ENCODE assay signal across 1 cellular context in genomic region chr6:166106076-166106686, GRCh38.
A peak's percentile ranks its signal among the peaks of the same experiment; 100 is the strongest.
TF ChIP-seq lines count a peak whose summit lies in the region.

No MANE protein-coding gene starts in this region.

TF ChIP-seq in HepG2, 621 proteins besides CTCF, POLR2A, EP300 and RAD21 (continued from another document and continues in another):
- no peak for TF ChIP-seq CEBPZ (IDR thresholded peaks at IDR 0.05; ENCODE audit: low read length)
- TF ChIP-seq, protein P1, sequence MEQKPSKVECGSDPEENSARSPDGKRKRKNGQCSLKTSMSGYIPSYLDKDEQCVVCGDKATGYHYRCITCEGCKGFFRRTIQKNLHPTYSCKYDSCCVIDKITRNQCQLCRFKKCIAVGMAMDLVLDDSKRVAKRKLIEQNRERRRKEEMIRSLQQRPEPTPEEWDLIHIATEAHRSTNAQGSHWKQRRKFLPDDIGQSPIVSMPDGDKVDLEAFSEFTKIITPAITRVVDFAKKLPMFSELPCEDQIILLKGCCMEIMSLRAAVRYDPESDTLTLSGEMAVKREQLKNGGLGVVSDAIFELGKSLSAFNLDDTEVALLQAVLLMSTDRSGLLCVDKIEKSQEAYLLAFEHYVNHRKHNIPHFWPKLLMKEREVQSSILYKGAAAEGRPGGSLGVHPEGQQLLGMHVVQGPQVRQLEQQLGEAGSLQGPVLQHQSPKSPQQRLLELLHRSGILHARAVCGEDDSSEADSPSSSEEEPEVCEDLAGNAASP (CRISPR knock-in tag; IDR thresholded peaks at IDR 0.05; ENCODE audit: borderline replicate concordance), result 0 out of 2 replicates have a peak, but pooled peaks have one; percentile 16
- no peak for TF ChIP-seq SUZ12 (IDR thresholded peaks at IDR 0.05; ENCODE audit: low read depth, low read length)
- TF ChIP-seq AKNA (CRISPR knock-in tag; IDR thresholded peaks at IDR 0.05; ENCODE audit: borderline replicate concordance), result no peak
- no peak for TF ChIP-seq ZNF83 (CRISPR knock-in tag; IDR thresholded peaks at IDR 0.05; ENCODE audit: borderline replicate concordance)
- no peak for TF ChIP-seq MEIS1 (CRISPR knock-in tag; IDR thresholded peaks at IDR 0.05; ENCODE audit: borderline replicate concordance)
- TF ChIP-seq ZHX1 (CRISPR knock-in tag; IDR thresholded peaks at IDR 0.05; ENCODE audit: low read depth), result no peak
- TF ChIP-seq STAG1 (CRISPR knock-in tag; IDR thresholded peaks at IDR 0.05), result peak; percentile 96
- TF ChIP-seq ZNF784 (CRISPR knock-in tag; IDR thresholded peaks at IDR 0.05; ENCODE audit: borderline replicate concordance), result no peak
- TF ChIP-seq ZNF773 (CRISPR knock-in tag; IDR thresholded peaks at IDR 0.05; ENCODE audit: borderline replicate concordance), result no peak
- TF ChIP-seq ZNF205 (CRISPR knock-in tag; IDR thresholded peaks at IDR 0.05), result no peak
- no peak for TF ChIP-seq NR2C2 (CRISPR knock-in tag; IDR thresholded peaks at IDR 0.05; ENCODE audit: borderline replicate concordance)
- no peak for TF ChIP-seq KLF6 (CRISPR knock-in tag; IDR thresholded peaks at IDR 0.05)
- TF ChIP-seq ZC3H13 (CRISPR knock-in tag; IDR thresholded peaks at IDR 0.05), result no peak
- 0 out of 2 replicates have a peak, but pooled peaks have one; percentile 42 for TF ChIP-seq ETV6 (CRISPR knock-in tag; conservative IDR thresholded peaks at IDR 0.05)
- no peak for TF ChIP-seq NFE2L1 (CRISPR knock-in tag; IDR thresholded peaks at IDR 0.05; ENCODE audit: borderline replicate concordance)
- TF ChIP-seq, protein P2, sequence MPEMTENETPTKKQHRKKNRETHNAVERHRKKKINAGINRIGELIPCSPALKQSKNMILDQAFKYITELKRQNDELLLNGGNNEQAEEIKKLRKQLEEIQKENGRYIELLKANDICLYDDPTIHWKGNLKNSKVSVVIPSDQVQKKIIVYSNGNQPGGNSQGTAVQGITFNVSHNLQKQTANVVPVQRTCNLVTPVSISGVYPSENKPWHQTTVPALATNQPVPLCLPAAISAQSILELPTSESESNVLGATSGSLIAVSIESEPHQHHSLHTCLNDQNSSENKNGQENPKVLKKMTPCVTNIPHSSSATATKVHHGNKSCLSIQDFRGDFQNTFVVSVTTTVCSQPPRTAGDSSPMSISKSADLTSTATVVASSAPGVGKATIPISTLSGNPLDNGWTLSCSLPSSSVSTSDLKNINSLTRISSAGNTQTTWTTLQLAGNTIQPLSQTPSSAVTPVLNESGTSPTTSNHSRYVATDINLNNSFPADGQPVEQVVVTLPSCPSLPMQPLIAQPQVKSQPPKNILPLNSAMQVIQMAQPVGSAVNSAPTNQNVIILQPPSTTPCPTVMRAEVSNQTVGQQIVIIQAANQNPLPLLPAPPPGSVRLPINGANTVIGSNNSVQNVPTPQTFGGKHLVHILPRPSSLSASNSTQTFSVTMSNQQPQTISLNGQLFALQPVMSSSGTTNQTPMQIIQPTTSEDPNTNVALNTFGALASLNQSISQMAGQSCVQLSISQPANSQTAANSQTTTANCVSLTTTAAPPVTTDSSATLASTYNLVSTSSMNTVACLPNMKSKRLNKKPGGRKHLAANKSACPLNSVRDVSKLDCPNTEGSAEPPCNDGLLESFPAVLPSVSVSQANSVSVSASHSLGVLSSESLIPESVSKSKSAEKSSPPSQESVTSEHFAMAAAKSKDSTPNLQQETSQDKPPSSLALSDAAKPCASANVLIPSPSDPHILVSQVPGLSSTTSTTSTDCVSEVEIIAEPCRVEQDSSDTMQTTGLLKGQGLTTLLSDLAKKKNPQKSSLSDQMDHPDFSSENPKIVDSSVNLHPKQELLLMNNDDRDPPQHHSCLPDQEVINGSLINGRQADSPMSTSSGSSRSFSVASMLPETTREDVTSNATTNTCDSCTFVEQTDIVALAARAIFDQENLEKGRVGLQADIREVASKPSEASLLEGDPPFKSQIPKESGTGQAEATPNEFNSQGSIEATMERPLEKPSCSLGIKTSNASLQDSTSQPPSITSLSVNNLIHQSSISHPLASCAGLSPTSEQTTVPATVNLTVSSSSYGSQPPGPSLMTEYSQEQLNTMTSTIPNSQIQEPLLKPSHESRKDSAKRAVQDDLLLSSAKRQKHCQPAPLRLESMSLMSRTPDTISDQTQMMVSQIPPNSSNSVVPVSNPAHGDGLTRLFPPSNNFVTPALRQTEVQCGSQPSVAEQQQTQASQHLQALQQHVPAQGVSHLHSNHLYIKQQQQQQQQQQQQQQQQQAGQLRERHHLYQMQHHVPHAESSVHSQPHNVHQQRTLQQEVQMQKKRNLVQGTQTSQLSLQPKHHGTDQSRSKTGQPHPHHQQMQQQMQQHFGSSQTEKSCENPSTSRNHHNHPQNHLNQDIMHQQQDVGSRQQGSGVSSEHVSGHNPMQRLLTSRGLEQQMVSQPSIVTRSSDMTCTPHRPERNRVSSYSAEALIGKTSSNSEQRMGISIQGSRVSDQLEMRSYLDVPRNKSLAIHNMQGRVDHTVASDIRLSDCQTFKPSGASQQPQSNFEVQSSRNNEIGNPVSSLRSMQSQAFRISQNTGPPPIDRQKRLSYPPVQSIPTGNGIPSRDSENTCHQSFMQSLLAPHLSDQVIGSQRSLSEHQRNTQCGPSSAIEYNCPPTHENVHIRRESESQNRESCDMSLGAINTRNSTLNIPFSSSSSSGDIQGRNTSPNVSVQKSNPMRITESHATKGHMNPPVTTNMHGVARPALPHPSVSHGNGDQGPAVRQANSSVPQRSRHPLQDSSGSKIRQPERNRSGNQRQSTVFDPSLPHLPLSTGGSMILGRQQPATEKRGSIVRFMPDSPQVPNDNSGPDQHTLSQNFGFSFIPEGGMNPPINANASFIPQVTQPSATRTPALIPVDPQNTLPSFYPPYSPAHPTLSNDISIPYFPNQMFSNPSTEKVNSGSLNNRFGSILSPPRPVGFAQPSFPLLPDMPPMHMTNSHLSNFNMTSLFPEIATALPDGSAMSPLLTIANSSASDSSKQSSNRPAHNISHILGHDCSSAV (CRISPR knock-in tag; IDR thresholded peaks at IDR 0.05; ENCODE audit: borderline replicate concordance), result no peak
- TF ChIP-seq ISX (CRISPR knock-in tag; conservative IDR thresholded peaks at IDR 0.05), result no peak
- TF ChIP-seq, protein P3, sequence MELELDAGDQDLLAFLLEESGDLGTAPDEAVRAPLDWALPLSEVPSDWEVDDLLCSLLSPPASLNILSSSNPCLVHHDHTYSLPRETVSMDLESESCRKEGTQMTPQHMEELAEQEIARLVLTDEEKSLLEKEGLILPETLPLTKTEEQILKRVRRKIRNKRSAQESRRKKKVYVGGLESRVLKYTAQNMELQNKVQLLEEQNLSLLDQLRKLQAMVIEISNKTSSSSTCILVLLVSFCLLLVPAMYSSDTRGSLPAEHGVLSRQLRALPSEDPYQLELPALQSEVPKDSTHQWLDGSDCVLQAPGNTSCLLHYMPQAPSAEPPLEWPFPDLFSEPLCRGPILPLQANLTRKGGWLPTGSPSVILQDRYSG (CRISPR knock-in tag; IDR thresholded peaks at IDR 0.05), result no peak
- TF ChIP-seq, protein P4, sequence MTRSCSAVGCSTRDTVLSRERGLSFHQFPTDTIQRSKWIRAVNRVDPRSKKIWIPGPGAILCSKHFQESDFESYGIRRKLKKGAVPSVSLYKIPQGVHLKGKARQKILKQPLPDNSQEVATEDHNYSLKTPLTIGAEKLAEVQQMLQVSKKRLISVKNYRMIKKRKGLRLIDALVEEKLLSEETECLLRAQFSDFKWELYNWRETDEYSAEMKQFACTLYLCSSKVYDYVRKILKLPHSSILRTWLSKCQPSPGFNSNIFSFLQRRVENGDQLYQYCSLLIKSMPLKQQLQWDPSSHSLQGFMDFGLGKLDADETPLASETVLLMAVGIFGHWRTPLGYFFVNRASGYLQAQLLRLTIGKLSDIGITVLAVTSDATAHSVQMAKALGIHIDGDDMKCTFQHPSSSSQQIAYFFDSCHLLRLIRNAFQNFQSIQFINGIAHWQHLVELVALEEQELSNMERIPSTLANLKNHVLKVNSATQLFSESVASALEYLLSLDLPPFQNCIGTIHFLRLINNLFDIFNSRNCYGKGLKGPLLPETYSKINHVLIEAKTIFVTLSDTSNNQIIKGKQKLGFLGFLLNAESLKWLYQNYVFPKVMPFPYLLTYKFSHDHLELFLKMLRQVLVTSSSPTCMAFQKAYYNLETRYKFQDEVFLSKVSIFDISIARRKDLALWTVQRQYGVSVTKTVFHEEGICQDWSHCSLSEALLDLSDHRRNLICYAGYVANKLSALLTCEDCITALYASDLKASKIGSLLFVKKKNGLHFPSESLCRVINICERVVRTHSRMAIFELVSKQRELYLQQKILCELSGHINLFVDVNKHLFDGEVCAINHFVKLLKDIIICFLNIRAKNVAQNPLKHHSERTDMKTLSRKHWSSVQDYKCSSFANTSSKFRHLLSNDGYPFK (CRISPR knock-in tag; IDR thresholded peaks at IDR 0.05; ENCODE audit: borderline replicate concordance), result no peak
- no peak for TF ChIP-seq ZNF460 (CRISPR knock-in tag; IDR thresholded peaks at IDR 0.05; ENCODE audit: borderline replicate concordance)
- no peak for TF ChIP-seq ZFY (CRISPR knock-in tag; IDR thresholded peaks at IDR 0.05)
- no peak for TF ChIP-seq ZNF691 (CRISPR knock-in tag; IDR thresholded peaks at IDR 0.05; ENCODE audit: borderline replicate concordance, low read depth)
- TF ChIP-seq ZNF605 (CRISPR knock-in tag; IDR thresholded peaks at IDR 0.05), result no peak
- TF ChIP-seq AHR (CRISPR knock-in tag; IDR thresholded peaks at IDR 0.05), result no peak
